In the genomic region with DNA sequence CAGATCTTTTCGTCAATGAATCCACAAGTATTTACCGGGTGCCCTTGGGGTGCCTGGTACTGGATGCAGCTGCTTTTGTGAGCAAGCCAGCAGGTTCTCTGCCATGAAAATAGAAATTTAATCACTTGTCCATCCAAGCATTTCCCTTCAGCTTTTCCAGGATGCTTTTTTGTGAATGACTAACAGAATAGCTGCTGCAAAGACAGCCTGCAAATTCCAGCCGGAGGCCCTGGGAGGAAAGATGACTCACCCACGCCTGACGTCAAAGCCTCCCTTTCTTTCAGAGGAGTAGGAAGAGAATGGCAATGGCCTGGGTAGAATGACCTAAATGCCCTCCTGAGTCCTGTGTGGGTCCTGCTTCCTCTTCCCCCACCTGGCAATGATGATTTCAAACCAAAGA, we compare ENCODE assay signal across 8 cellular contexts.
DNase-seq lines count a peak whose midpoint lies in the region; ATAC-seq lines count a peak whose summit lies in the region.

No MANE protein-coding gene starts in this region.

- no peaks in the 10 kb centered on the region for H3K79me1 ChIP-seq in mesendoderm (ENCODE audit: low read length)

- ATAC-seq in aorta (ENCODE audit: low FRiP score) = peak; percentile 89
- no peak for ATAC-seq in HG02623 (IDR thresholded peaks at IDR 0.05; ENCODE audit: unreplicated experiment)

- H3K9ac ChIP-seq in NT2/D1 (ENCODE audit: insufficient read length, low read depth) = no peak overlapping the region
- H3K9ac ChIP-seq in mesendoderm (ENCODE audit: low read length) = no peak overlapping the region

- H3K23ac ChIP-seq in mesendoderm (ENCODE audit: low read length) = no peak overlapping the region

- H3K27ac ChIP-seq in epithelial cell of prostate (peak overlapping the region; percentile 62), mesendoderm (ENCODE audit: low read depth, low read length) (peak overlapping the region; percentile 47), aorta (ENCODE audit: low read depth in 1 of 2, low read length in 2 of 2) (peak overlapping the region; percentile 57 to 67)

- H2BK15ac ChIP-seq in mesendoderm (replicated peaks; ENCODE audit: low read depth) = no peak overlapping the region

- H3K4me1 ChIP-seq in NT2/D1 (ENCODE audit: insufficient read depth, insufficient read length) (peaks cover 3% of the 10 kb centered on the region), mesendoderm (ENCODE audit: control insufficient read depth, low read depth, low read length) (peaks cover 4% of the 10 kb centered on the region), aorta (ENCODE audit: control insufficient read depth in 1 of 2, insufficient read depth in 2 of 2, low read length in 2 of 2) (peaks cover 0 to 2% of the 10 kb centered on the region in 2 donors)

- H3K4me3 ChIP-seq in NT2/D1 (ENCODE audit: insufficient read length, low read depth) = peak overlapping the region; percentile 5
- H3K4me3 ChIP-seq in mesendoderm (ENCODE audit: low read length) = no peak overlapping the region
- H3K4me3 ChIP-seq in aorta (ENCODE audit: low read length in 2 of 2) = no peak overlapping the region

- H2BK5ac ChIP-seq in mesendoderm (ENCODE audit: low read length) = no peak overlapping the region

- peaks cover 13% of the 10 kb centered on the region for H3K36me3 ChIP-seq in NT2/D1 (ENCODE audit: insufficient read depth, insufficient read length, low read length)
- no peaks in the 10 kb centered on the region for H3K36me3 ChIP-seq in mesendoderm (ENCODE audit: control insufficient read depth, insufficient read depth, low read length)
- H3K36me3 ChIP-seq in aorta (ENCODE audit: control insufficient read depth in 1 of 2, insufficient read depth in 2 of 2, low read length in 1 of 2) = no peaks in the 10 kb centered on the region

- H2AK5ac ChIP-seq in mesendoderm (ENCODE audit: low read length) = no peak overlapping the region

- no peak overlapping the region for H4K5ac ChIP-seq in mesendoderm (ENCODE audit: low read length)

- H3K4me2 ChIP-seq in mesendoderm (ENCODE audit: low read length) = no peak overlapping the region

- H3K18ac ChIP-seq in mesendoderm (ENCODE audit: low read length) = peak overlapping the region; percentile 56

- intact Hi-C loops in aorta (cut with DNase I) = loop anchor here in 1 of 2 donors (1.0 kb wide), 1 partner anchor 36 kb away; no protein-coding TSS in a partner anchor

- DNase-seq in ELR (ENCODE audit: low read depth) (peak; percentile 99), NT2/D1 (ENCODE audit: low read depth, low spot score) (peak; percentile 92), epithelial cell of prostate (ENCODE audit: low read depth, low spot score) (peak; percentile 62), mesendoderm (peak; percentile 97), aorta (peak; percentile 91 to 95), NK-92 (lab: John Stamatoyannopoulos, UW; ENCODE audit: unreplicated experiment) (no peak)
- DNase-seq in stimulated activated CD4-positive, alpha-beta T cell treated with anti-CD3 and anti-CD28 coated beads, Interleukin-1b, Interleukin-23, amount 100 ng/mL, for 48 hours = no peak

- no peak overlapping the region for H3K56ac ChIP-seq in mesendoderm (ENCODE audit: low read length)

- peaks cover 2% of the 10 kb centered on the region for H3K79me2 ChIP-seq in mesendoderm (ENCODE audit: control insufficient read depth, insufficient read depth, low read length)

- no peak overlapping the region for H3K4ac ChIP-seq in mesendoderm (ENCODE audit: low read depth, low read length)

- H3K27me3 ChIP-seq in NT2/D1 (ENCODE audit: insufficient read depth, insufficient read length) (no peaks in the 10 kb centered on the region), mesendoderm (ENCODE audit: insufficient read depth, low read length, poor library complexity) (no peaks in the 10 kb centered on the region), aorta (ENCODE audit: control insufficient read depth in 1 of 2, insufficient read depth in 2 of 2, low read length in 1 of 2) (no peaks in the 10 kb centered on the region)

- WGBS in mesendoderm (ENCODE audit: extremely low coverage, insufficient coverage, low lambda C conversion rate) = no CpG with 5 or more reads among the region's 5 CpGs
- WGBS in aorta, 2 donors = 0 to 5% methylated on average over 5 of the region's 5 CpGs

- peak overlapping the region; percentile 61 for H2BK120ac ChIP-seq in mesendoderm (ENCODE audit: low read depth, low read length)

- H3K9me3 ChIP-seq in NT2/D1 (ENCODE audit: insufficient read depth, low read length) = no peaks in the 10 kb centered on the region
- H3K9me3 ChIP-seq in aorta (ENCODE audit: control insufficient read depth, low read length) = no peaks in the 10 kb centered on the region

- H4K8ac ChIP-seq in mesendoderm (ENCODE audit: low read depth, low read length) = no peak overlapping the region

Comparison
In these comparisons a context has a peak if more than half of its experiments do, and no peak if none do; other contexts are left out.
1. DNase-seq: peak in ELR (single experiment), NT2/D1 (single experiment), epithelial cell of prostate (single experiment), mesendoderm (single experiment) and aorta (2 of 2); none in stimulated activated CD4-positive, alpha-beta T cell treated with anti-CD3 and anti-CD28 coated beads, Interleukin-1b, Interleukin-23, amount 100 ng/mL, for 48 hours (single experiment) and NK-92 (single experiment).
2. Peak in every context shown above with its lines, with median percentiles within 50 percentile points of each other: H3K27ac ChIP-seq.